Comparison of ENCODE assay signal across 20 cellular contexts in the genomic region with DNA sequence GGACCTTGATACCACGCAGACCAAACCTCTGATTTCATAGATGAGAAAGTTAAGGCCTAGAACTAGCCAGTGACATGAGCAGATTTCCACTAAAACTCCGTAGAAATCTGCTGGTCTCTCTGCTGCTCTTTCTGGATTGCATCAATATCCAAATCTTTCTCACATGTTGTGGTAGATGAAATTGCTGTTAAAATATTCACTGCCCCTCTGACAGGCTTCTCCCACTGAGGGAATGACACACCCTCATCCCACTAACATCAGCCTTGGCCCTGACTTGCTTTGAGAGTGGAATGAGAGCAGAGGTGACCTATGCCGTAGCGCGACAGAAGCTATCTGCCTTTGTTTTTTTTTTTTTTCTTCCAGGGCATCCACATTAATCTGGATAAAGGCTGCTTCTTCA. TPM values are rescaled to one million over a fixed set of nuclear protein-coding genes. Genes with fewer than 3 reads are reported as not detected.
DNase-seq lines count a peak whose midpoint lies in the region; ATAC-seq and TF ChIP-seq lines count a peak whose summit lies in the region.
"Had no signal": no experiment of that assay in that cellular context is flagged by ENCODE, and none has a peak within 500 bp of the region (broad histone marks: within the 10 kb centered on the region; RNA-seq: fewer than 3 reads in every experiment).

No MANE protein-coding gene starts in this region.

- no peak overlapping the region for H2AFZ ChIP-seq in GM23248

- no peak overlapping the region for H3K4me2 ChIP-seq in GM23248 (ENCODE audit: unreplicated experiment)
- H3K4me2 ChIP-seq: KMS-11 had no signal

- intact Hi-C loops in sigmoid colon (cut with DNase I) = loop anchor here (5.0 kb wide), 1 partner anchor 674 kb away; a partner anchor contains a TSS
- intact Hi-C loops in esophagus muscularis mucosa (cut with DNase I) = no loop called here
- intact Hi-C loops in heart left ventricle (cut with DNase I) = no loop called here

- H3K9me3 ChIP-seq in GM23248 (ENCODE audit: low read depth) (no peaks in the 10 kb centered on the region), sigmoid colon (no peaks in the 10 kb centered on the region), esophagus muscularis mucosa (no peaks in the 10 kb centered on the region), heart left ventricle (no peaks in the 10 kb centered on the region)
- H3K9me3 ChIP-seq: BE2C, Peyer's patch had no signal

- peaks cover 4% of the 10 kb centered on the region; the same call in 1 of the 2 replicates for H3F3A ChIP-seq in GM23248 (ENCODE audit: insufficient read depth)

- ATAC-seq in GM18511 (IDR thresholded peaks at IDR 0.05; ENCODE audit: unreplicated experiment) = no peak
- ATAC-seq in heart left ventricle = no peak
- ATAC-seq: SK-N-SH treated with all-trans-retinoic acid at 6 μM for 48 hours had no signal

- H4K20me1 ChIP-seq in GM23248 (ENCODE audit: insufficient read depth) = no peaks in the 10 kb centered on the region

- no peaks in the 10 kb centered on the region for H3K4me1 ChIP-seq in GM23248 (ENCODE audit: insufficient read depth)
- peaks cover 0 to 11% (median 7%) of the 10 kb centered on the region in 4 donors for H3K4me1 ChIP-seq in sigmoid colon
- peaks cover 9 to 28% (median 24%) of the 10 kb centered on the region in 4 donors for H3K4me1 ChIP-seq in esophagus muscularis mucosa
- peaks cover 0 to 13% (median 4%) of the 10 kb centered on the region in 12 donors for H3K4me1 ChIP-seq in heart left ventricle
- H3K4me1 ChIP-seq: BE2C, Peyer's patch had no signal

- H3K79me2 ChIP-seq in GM23248 (ENCODE audit: insufficient read depth) = no peaks in the 10 kb centered on the region

- TF ChIP-seq EP300 in sigmoid colon (IDR thresholded peaks at IDR 0.05) = no peak
- TF ChIP-seq EP300 in esophagus muscularis mucosa (IDR thresholded peaks at IDR 0.05) = no peak

- no peak overlapping the region for H3K9ac ChIP-seq in GM23248
- H3K9ac ChIP-seq: KMS-11 had no signal

- TF ChIP-seq CTCF in sigmoid colon (IDR thresholded peaks at IDR 0.05) = no peak
- TF ChIP-seq CTCF in esophagus muscularis mucosa (IDR thresholded peaks at IDR 0.05) = no peak
- TF ChIP-seq CTCF in heart left ventricle (IDR thresholded peaks at IDR 0.05) = no peak

- DNase-seq in AG08395 (ENCODE audit: low spot score) (peak; percentile 37), GM23248 (peak; percentile 10), fibroblast of gingiva (ENCODE audit: low read depth) (peak; percentile 70), sigmoid colon (no peak), esophagus muscularis mucosa (ENCODE audit: extremely low spot score) (no peak), heart left ventricle (no peak)
- DNase-seq: BE2C, DMS79, H9, HFFc6, NCI-H1092 treated with DMSO at 0.1 percent for 48 hours, NCI-H1436 treated with DMSO at 0.1 percent for 48 hours, NCI-H1930, NCI-H2227 treated with DMSO at 0.1 percent for 48 hours, NCI-H510A treated with DMSO at 0.1 percent for 48 hours, NCI-H774, Peyer's patch had no signal

- H3K36me3 ChIP-seq in GM23248 (ENCODE audit: low read depth) (no peaks in the 10 kb centered on the region), sigmoid colon (no peaks in the 10 kb centered on the region), esophagus muscularis mucosa (no peaks in the 10 kb centered on the region), heart left ventricle (no peaks in the 10 kb centered on the region)
- H3K36me3 ChIP-seq: BE2C, Peyer's patch had no signal

- in situ Hi-C loops in GM23248 (cut with MboI) = no loop called here

- TF ChIP-seq POLR2A in sigmoid colon (IDR thresholded peaks at IDR 0.05) (no peak), esophagus muscularis mucosa (IDR thresholded peaks at IDR 0.05; ENCODE audit: low read depth) (no peak), heart left ventricle (IDR thresholded peaks at IDR 0.05) (no peak)

- H3K27me3 ChIP-seq in GM23248 (replicated peaks; ENCODE audit: insufficient read depth) (no peaks in the 10 kb centered on the region), sigmoid colon (no peaks in the 10 kb centered on the region), esophagus muscularis mucosa (no peaks in the 10 kb centered on the region), heart left ventricle (no peaks in the 10 kb centered on the region)
- H3K27me3 ChIP-seq: Peyer's patch had no signal

- H3K4me3 ChIP-seq in GM23248 (no peak overlapping the region), sigmoid colon (no peak overlapping the region), esophagus muscularis mucosa (no peak overlapping the region), heart left ventricle (no peak overlapping the region)
- H3K4me3 ChIP-seq: Peyer's patch had no signal

- H3K9me2 ChIP-seq in GM23248 (ENCODE audit: insufficient read depth) = no peaks in the 10 kb centered on the region

- WGBS in GM23248 (ENCODE audit: low coverage in 1 of 2, low lambda C conversion rate in 2 of 2, missing lambda C conversion rate in 2 of 2), 2 experiments = 74 to 76% methylated on average over 5 of the region's 5 CpGs
- 88 to 92% methylated on average over 5 of the region's 5 CpGs for whole genome bisulfite sequencing in sigmoid colon, 2 donors
- 89% methylated on average over 5 of the region's 5 CpGs for WGBS in esophagus muscularis mucosa
- 93 to 94% (median 93%) methylated on average over 5 of the region's 5 CpGs for WGBS in heart left ventricle, 4 donors

- H3K27ac ChIP-seq in GM23248 = no peak overlapping the region
- H3K27ac ChIP-seq in sigmoid colon = peak overlapping the region in 3 of 4 donors; percentile 5 to 52 (median 49)
- H3K27ac ChIP-seq in esophagus muscularis mucosa (replicated peaks in 1 of 4) = no peak overlapping the region
- peak overlapping the region in 1 of 12 donors; percentile 37 for H3K27ac ChIP-seq in heart left ventricle
- H3K27ac ChIP-seq: KMS-11 had no signal

RNA-seq across cellular contexts. Expression of a gene that starts 20.4 kb away (rescaled TPM):
- 23.0 and 32.9 TPM in 2 replicates for total RNA-seq in GM23248 (2014; rRNA removed; shearing (Covaris generic))
- 17.5 and 18.5 TPM in 2 replicates for polyA plus RNA-seq in GM23248 (2016; fragmentation: Nextera tagmentation; extraction: Ambion mirVana)
- 10 to 100 TPM; 15.3 to 23.2 (median 19.1) TPM for total RNA-seq in sigmoid colon
- polyA plus RNA-seq in sigmoid colon = 1 to 10 TPM; 5.4 to 9.5 (median 7.4) TPM
- total RNA-seq in esophagus muscularis mucosa = 10 to 100 TPM; 20.9 to 28.5 (median 24.6) TPM
- 10 to 100 TPM in 8 of 9 donors, 1 to 10 TPM in 1; 9.8 to 23.0 (median 15.6) TPM for total RNA-seq in heart left ventricle
- 10 to 100 TPM in 1 of 2 donors, 1 to 10 TPM in 1; 4.4 to 12.0 TPM for polyA plus RNA-seq in heart left ventricle

RNA-seq across cellular contexts. Expression of a gene that starts 56.5 kb away (rescaled TPM):
- 0.32 TPM in 1 of 2 replicates, not detected in the other for total RNA-seq in GM23248 (2014; rRNA removed; shearing (Covaris generic))
- not detected in 2 replicates for polyA plus RNA-seq in GM23248 (2016; fragmentation: Nextera tagmentation; extraction: Ambion mirVana)
- 1 to 10 TPM in 2 of 4 donors, under 1 TPM in 2; 0.68 to 3.6 (median 1.2) TPM for total RNA-seq in sigmoid colon
- polyA plus RNA-seq in sigmoid colon = under 1 TPM in 1 of 3 donors, not detected in 2; 0.36 TPM
- 1 to 10 TPM in 2 of 4 donors, under 1 TPM in 1, not detected in 1; 0.83 to 1.7 (median 1.2) TPM for total RNA-seq in esophagus muscularis mucosa
- total RNA-seq in heart left ventricle = under 1 TPM in 3 of 9 donors, not detected in 6; 0.39 to 0.80 (median 0.43) TPM
- polyA plus RNA-seq in heart left ventricle = under 1 TPM; 0.19 to 0.28 TPM

Comparison
In these comparisons a context has a peak if more than half of its experiments do, and no peak if none do; other contexts are left out.
1. DNase-seq: peak in AG08395 (single experiment), GM23248 (single experiment) and fibroblast of gingiva (single experiment); none in sigmoid colon (single experiment), esophagus muscularis mucosa (single experiment) and heart left ventricle (0 of 5).
2. H3K27ac ChIP-seq: peak in sigmoid colon (3 of 4); none in GM23248 (single experiment) and esophagus muscularis mucosa (0 of 4).